Comparison of ENCODE assay signal across 8 cellular contexts in the genomic region with DNA sequence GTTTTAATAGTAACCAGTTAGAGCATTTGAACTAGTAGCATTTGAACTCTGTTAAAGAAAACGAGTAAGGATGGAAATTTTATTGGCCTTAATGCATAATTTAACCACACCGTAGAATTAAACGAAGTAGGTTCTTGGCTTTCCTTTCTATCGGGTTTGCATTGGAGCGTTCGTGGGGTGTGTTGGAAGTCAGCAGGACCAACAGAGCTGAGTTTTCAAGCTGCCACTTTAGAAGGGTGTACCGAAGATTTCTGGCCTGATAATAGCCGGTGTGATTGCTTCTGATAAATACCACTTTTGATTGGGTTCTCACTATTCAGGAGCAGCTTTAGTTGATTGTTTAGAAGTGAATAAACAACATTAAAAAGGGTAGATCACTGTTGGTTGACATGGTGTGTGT. TPM values are rescaled to one million over a fixed set of nuclear protein-coding genes. Genes with fewer than 3 reads are reported as not detected.
DNase-seq lines count a peak whose midpoint lies in the region; FAIRE-seq and TF ChIP-seq lines count a peak whose summit lies in the region.

No MANE protein-coding gene starts in this region.

- H2BK15ac ChIP-seq in H1 (ENCODE audit: low read length): no peak overlapping the region

- CTCF ChIA-PET in H1 (lab: Charles Lee; ENCODE audit: partially characterized antibody): interaction anchor here (2.9 kb wide), 1 partner anchor 20 kb away, joined by 6 read pairs; no protein-coding TSS in a partner anchor

- H3K27ac Mint-ChIP-seq in neural crest cell (ENCODE audit: unreplicated experiment): no peak overlapping the region

- no peaks in the 10 kb centered on the region for H4K20me1 ChIP-seq in OCI-LY1 (ENCODE audit: insufficient read depth, low read length)
- no peaks in the 10 kb centered on the region for H4K20me1 ChIP-seq in H1 (replicated peaks in 1 of 2; ENCODE audit: control insufficient read depth in 1 of 2, insufficient read depth in 2 of 2, low read length in 2 of 2)

- H2BK5ac ChIP-seq in H1 (ENCODE audit: low read depth, low read length): no peak overlapping the region

- no peak overlapping the region for H3K18ac ChIP-seq in H1 (ENCODE audit: extremely low read depth, low read length)

- no peaks in the 10 kb centered on the region for H3K9me2 ChIP-seq in OCI-LY1 (ENCODE audit: low read depth, low read length)

- H3K27me3 ChIP-seq in OCI-LY1 (ENCODE audit: insufficient read depth, low read length) (no peaks in the 10 kb centered on the region), H1 (replicated peaks in 1 of 4; ENCODE audit: control insufficient read depth in 3 of 4, extremely low read depth in 1 of 4, insufficient read depth in 3 of 4, low read length in 3 of 4) (peaks cover 0 to 3% (median 0%) of the 10 kb centered on the region in 4 experiments; a peak in 1 of 7 replicates)

- TF ChIP-seq POLR2A in H1 (IDR thresholded peaks at IDR 0.05; ENCODE audit: control extremely low read depth in 1 of 2, low read depth in 2 of 2, low read length in 2 of 2): no peak

- no peak overlapping the region for H4K91ac ChIP-seq in H1 (replicated peaks; ENCODE audit: insufficient read length, low read length)

- H3K4me1 Mint-ChIP-seq in neural crest cell: peaks cover 23% of the 10 kb centered on the region

- no peak overlapping the region for H3K27ac ChIP-seq in OCI-LY1 (ENCODE audit: low read depth, low read length, poor library complexity, severe bottlenecking)
- no peak overlapping the region for H3K27ac ChIP-seq in H1 (ENCODE audit: low read depth, low read length)

- H3K23ac ChIP-seq in H1 (ENCODE audit: insufficient read length): no peak overlapping the region

- no peak overlapping the region for H3K14ac ChIP-seq in H1 (ENCODE audit: insufficient read length)

- no peaks in the 10 kb centered on the region for H3K9me3 Mint-ChIP-seq in neural crest cell

- TF ChIP-seq CTCF in OCI-LY1 (IDR thresholded peaks at IDR 0.05; ENCODE audit: low read length) (no peak), H1 (IDR thresholded peaks at IDR 0.05; ENCODE audit: control extremely low read depth in 1 of 3, insufficient read depth in 1 of 3, low read depth in 1 of 3, low read length in 3 of 3) (no peak), neural crest cell (conservative IDR thresholded peaks at IDR 0.05) (no peak)

- H3K4ac ChIP-seq in H1 (replicated peaks; ENCODE audit: insufficient read length, low read depth, low read length): no peak overlapping the region

- H4K5ac ChIP-seq in H1 (ENCODE audit: insufficient read length, low read depth, low read length): no peak overlapping the region

- no peaks in the 10 kb centered on the region for H3K27me3 Mint-ChIP-seq in neural crest cell (ENCODE audit: low read depth)

- H3F3A ChIP-seq in OCI-LY1 (ENCODE audit: insufficient read depth, low read length): no peaks in the 10 kb centered on the region

- H2AK5ac ChIP-seq in H1 (ENCODE audit: low read depth, low read length): no peak overlapping the region

- H3K36me3 ChIP-seq in OCI-LY1 (ENCODE audit: insufficient read depth, low read length): no peaks in the 10 kb centered on the region
- H3K36me3 ChIP-seq in H1 (ENCODE audit: control insufficient read depth in 2 of 4, insufficient read depth in 4 of 4, low read length in 3 of 4): no peaks in the 10 kb centered on the region

- no peak overlapping the region for H2BK12ac ChIP-seq in H1 (ENCODE audit: low read depth, low read length)

- FAIRE-seq in H1 (lab: Jason Lieb, UNC): no peak

- H3K9me3 ChIP-seq in OCI-LY1 (ENCODE audit: low read length) (no peaks in the 10 kb centered on the region), H1 (ENCODE audit: insufficient read depth in 2 of 2, low read depth in 1 of 2, low read length in 1 of 2) (no peaks in the 10 kb centered on the region)

- H3K56ac ChIP-seq in H1 (replicated peaks; ENCODE audit: insufficient read length, low read depth, low read length): no peak overlapping the region

- H3K9ac ChIP-seq in OCI-LY1 (ENCODE audit: low read length) (peak overlapping the region; percentile 80), H1 (replicated peaks in 1 of 4; ENCODE audit: extremely low read depth in 1 of 4, low read depth in 3 of 4, low read length in 3 of 4) (no peak overlapping the region; a peak in 1 of 7 replicates)

- H4K8ac ChIP-seq in H1 (ENCODE audit: extremely low read depth, insufficient read depth, low read length): no peak overlapping the region

- POLR2A ChIA-PET in H1 (lab: Charles Lee; ENCODE audit: partially characterized antibody): no interaction called here

- H3K4me2 ChIP-seq in OCI-LY1 (ENCODE audit: low read length) (peak overlapping the region; percentile 91), H1 (ENCODE audit: insufficient read depth in 1 of 2, low read depth in 2 of 2, low read length in 2 of 2) (peak overlapping the region; percentile 74 to 75)

- H2AFZ ChIP-seq in OCI-LY1 (ENCODE audit: low read length) (no peak overlapping the region), H1 (ENCODE audit: low read length) (no peak overlapping the region)

- no peaks in the 10 kb centered on the region for H3K36me3 Mint-ChIP-seq in neural crest cell (ENCODE audit: low read depth)

- H2BK20ac ChIP-seq in H1 (ENCODE audit: low read length): no peak overlapping the region

- H3K79me1 ChIP-seq in H1 (ENCODE audit: low read depth, low read length): no peaks in the 10 kb centered on the region

- H3K4me3 ChIP-seq in OCI-LY1 (ENCODE audit: low read depth, low read length, poor library complexity, severe bottlenecking) (peak overlapping the region; percentile 82), H1 (ENCODE audit: extremely low read depth in 1 of 4, insufficient read depth in 2 of 4, low read depth in 3 of 4, low read length in 4 of 4) (peak overlapping the region; percentile 68 to 93 (median 76); a peak in 7 of 8 replicates)

- WGBS in H1 (ENCODE audit: extremely low coverage in 1 of 2, insufficient coverage in 1 of 2, insufficient read length in 1 of 2, insufficient replicate concordance in 2 of 2, low coverage in 1 of 2, low lambda C conversion rate in 2 of 2, missing lambda C conversion rate in 1 of 2), 2 experiments: 39% methylated on average over 8 of the region's 8 CpGs; no CpG with 5 or more reads in 1 of the 2 experiments

- peaks cover 34% of the 10 kb centered on the region for H3K79me2 ChIP-seq in OCI-LY1 (ENCODE audit: insufficient read depth, low read length)
- peaks cover 0 to 22% of the 10 kb centered on the region in 2 experiments; a peak in 1 of 4 replicates for H3K79me2 ChIP-seq in H1 (ENCODE audit: control insufficient read depth in 1 of 2, insufficient read depth in 2 of 2, low read length in 2 of 2)

- peak; percentile 44 for DNase-seq in NCI-H510A treated with DMSO at 0.1 percent for 48 hours (lab: John Stamatoyannopoulos, UW)
- DNase-seq in NCI-H510A (lab: John Stamatoyannopoulos, UW): no peak
- DNase-seq in H1 (ENCODE audit: low read depth in 1 of 2, low spot score in 2 of 2): no peak
- DNase-seq in neural crest cell (ENCODE audit: low read depth, low spot score): no peak
- DNase-seq in OCI-M2 (lab: John Stamatoyannopoulos, UW; ENCODE audit: unreplicated experiment): no peak
- DNase-seq in activated effector memory CD4-positive, alpha-beta T cell treated with Interleukin-2 at 50 U/mL for 16 hours: no peak
- no peak for DNase-seq in NCI-H2196 (lab: John Stamatoyannopoulos, UW; ENCODE audit: unreplicated experiment)

- peaks cover 2% of the 10 kb centered on the region for H3K23me2 ChIP-seq in H1 (ENCODE audit: low read depth, low read length)

- no peak overlapping the region for H2BK120ac ChIP-seq in H1 (replicated peaks; ENCODE audit: low read depth, low read length)

- TF ChIP-seq EP300 in H1 (IDR thresholded peaks at IDR 0.05; ENCODE audit: borderline replicate concordance in 1 of 2, low read depth in 2 of 2, low read length in 2 of 2): no peak

- H3K4me1 ChIP-seq in OCI-LY1 (ENCODE audit: insufficient read depth, low read length, severe bottlenecking): peaks cover 18% of the 10 kb centered on the region
- H3K4me1 ChIP-seq in H1 (replicated peaks in 1 of 4; ENCODE audit: control insufficient read depth in 3 of 4, insufficient read depth in 4 of 4, low read length in 3 of 4): no peaks in the 10 kb centered on the region

- peak overlapping the region; percentile 96 for H3K4me3 Mint-ChIP-seq in neural crest cell

- TF ChIP-seq RAD21 in H1 (IDR thresholded peaks at IDR 0.05 in 1 of 2, conservative IDR thresholded peaks at IDR 0.05 in 1 of 2; ENCODE audit: low read depth in 2 of 2, low read length in 2 of 2): no peak

TF ChIP-seq in H1, 55 proteins besides CTCF, POLR2A, EP300 and RAD21:
- TF ChIP-seq CBX5 (IDR thresholded peaks at IDR 0.05; ENCODE audit: low read depth, low read length): no peak
- no peak for TF ChIP-seq RNF2 (IDR thresholded peaks at IDR 0.05; ENCODE audit: borderline replicate concordance, low read depth, low read length, missing control alignments, poor library complexity, severe bottlenecking)
- TF ChIP-seq, protein P1, sequence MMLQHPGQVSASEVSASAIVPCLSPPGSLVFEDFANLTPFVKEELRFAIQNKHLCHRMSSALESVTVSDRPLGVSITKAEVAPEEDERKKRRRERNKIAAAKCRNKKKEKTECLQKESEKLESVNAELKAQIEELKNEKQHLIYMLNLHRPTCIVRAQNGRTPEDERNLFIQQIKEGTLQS (IDR thresholded peaks at IDR 0.05; ENCODE audit: insufficient read depth, low read depth, low read length): no peak
- TF ChIP-seq CHD1 (IDR thresholded peaks at IDR 0.05; ENCODE audit: low read depth, low read length): no peak

RNA-seq across cellular contexts. Expression of gene GPSM2, which starts 1.1 kb away (rescaled TPM):
- 10.3 and 12.7 TPM in 2 replicates for total RNA-seq in H1 (2021; fragmentation: NEBNext Ultra II Directional; extraction: Animal tissue kit (Norgen Biotek cat#: 25700))
- polyA plus RNA-seq in H1 (2011; rRNA removed): 3.3 and 6.5 TPM in 2 replicates
- polyA plus RNA-seq in H1 (2011; cell fraction: cytosol; rRNA removed): 5.4 TPM
- 3.3 TPM for polyA plus RNA-seq in H1 (2011; cell fraction: nucleus; rRNA removed)
- 6.1 to 8.1 TPM (median 7.1 TPM) in 4 replicates for polyA plus RNA-seq in H1 (2012, experiment 1 of 2)
- polyA plus RNA-seq in H1 (2012, experiment 2 of 2): 0.64 TPM
- 11.9 TPM for polyA plus RNA-seq in H1 (2013, experiment 1 of 2)
- 11.4 TPM for polyA plus RNA-seq in H1 (2013, experiment 2 of 2)
- polyA minus RNA-seq in H1 (2011; rRNA and poly(A)+ RNA removed): 7.9 and 11.8 TPM in 2 replicates
- 5.3 TPM for polyA minus RNA-seq in H1 (2011; cell fraction: cytosol; rRNA and poly(A)+ RNA removed)
- 13.9 TPM for polyA minus RNA-seq in H1 (2011; cell fraction: nucleus; rRNA and poly(A)+ RNA removed)
- total RNA-seq in neural crest cell: 29.0 and 33.8 TPM in 2 replicates

RNA-seq across cellular contexts. Expression of gene AKNAD1, which starts 21.0 kb away (rescaled TPM):
- total RNA-seq in H1 (2021; fragmentation: NEBNext Ultra II Directional; extraction: Animal tissue kit (Norgen Biotek cat#: 25700)): not detected in 2 replicates
- not detected in 2 replicates for polyA plus RNA-seq in H1 (2011; rRNA removed)
- not detected for polyA plus RNA-seq in H1 (2011; cell fraction: cytosol; rRNA removed)
- not detected for polyA plus RNA-seq in H1 (2011; cell fraction: nucleus; rRNA removed)
- not detected in 4 replicates for polyA plus RNA-seq in H1 (2012, experiment 1 of 2)
- polyA plus RNA-seq in H1 (2012, experiment 2 of 2): not detected
- 0.10 TPM for polyA plus RNA-seq in H1 (2013, experiment 1 of 2)
- polyA plus RNA-seq in H1 (2013, experiment 2 of 2): not detected
- 0.85 TPM in 1 of 2 replicates, not detected in the other for polyA minus RNA-seq in H1 (2011; rRNA and poly(A)+ RNA removed)
- not detected for polyA minus RNA-seq in H1 (2011; cell fraction: cytosol; rRNA and poly(A)+ RNA removed)
- polyA minus RNA-seq in H1 (2011; cell fraction: nucleus; rRNA and poly(A)+ RNA removed): not detected
- total RNA-seq in neural crest cell: 1.0 and 1.4 TPM in 2 replicates
